1 cellular context compared by ENCODE assay signal in the genomic region with DNA sequence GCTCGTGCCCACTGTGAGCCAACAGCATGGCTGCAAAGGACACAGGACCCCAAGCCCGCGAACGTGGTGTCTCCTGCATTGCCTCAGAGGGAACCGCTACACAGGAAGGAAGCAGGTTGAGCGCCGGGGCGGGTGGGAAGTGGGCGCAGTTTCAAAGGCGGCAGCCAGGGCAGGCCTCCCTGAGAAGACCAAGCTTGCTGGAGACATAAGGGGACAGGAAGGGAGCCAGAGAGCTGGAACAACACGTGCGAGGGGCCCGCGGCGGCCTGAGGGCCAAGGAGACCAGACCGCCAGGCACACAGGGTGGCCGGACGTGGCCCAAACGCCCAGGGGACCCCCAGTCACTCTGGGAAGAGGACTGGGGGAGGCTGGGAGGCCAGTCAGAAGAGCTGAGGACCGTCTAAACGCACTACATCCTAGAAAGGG.
TF ChIP-seq lines count a peak whose summit lies in the region.

No MANE protein-coding gene starts in this region.

TF ChIP-seq in WTC11, 78 proteins besides CTCF, POLR2A, EP300 and RAD21 (continued from another document):
- TF ChIP-seq, protein P1, sequence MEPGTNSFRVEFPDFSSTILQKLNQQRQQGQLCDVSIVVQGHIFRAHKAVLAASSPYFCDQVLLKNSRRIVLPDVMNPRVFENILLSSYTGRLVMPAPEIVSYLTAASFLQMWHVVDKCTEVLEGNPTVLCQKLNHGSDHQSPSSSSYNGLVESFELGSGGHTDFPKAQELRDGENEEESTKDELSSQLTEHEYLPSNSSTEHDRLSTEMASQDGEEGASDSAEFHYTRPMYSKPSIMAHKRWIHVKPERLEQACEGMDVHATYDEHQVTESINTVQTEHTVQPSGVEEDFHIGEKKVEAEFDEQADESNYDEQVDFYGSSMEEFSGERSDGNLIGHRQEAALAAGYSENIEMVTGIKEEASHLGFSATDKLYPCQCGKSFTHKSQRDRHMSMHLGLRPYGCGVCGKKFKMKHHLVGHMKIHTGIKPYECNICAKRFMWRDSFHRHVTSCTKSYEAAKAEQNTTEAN (CRISPR knock-in tag; IDR thresholded peaks at IDR 0.05): no peak
- TF ChIP-seq, protein P2, sequence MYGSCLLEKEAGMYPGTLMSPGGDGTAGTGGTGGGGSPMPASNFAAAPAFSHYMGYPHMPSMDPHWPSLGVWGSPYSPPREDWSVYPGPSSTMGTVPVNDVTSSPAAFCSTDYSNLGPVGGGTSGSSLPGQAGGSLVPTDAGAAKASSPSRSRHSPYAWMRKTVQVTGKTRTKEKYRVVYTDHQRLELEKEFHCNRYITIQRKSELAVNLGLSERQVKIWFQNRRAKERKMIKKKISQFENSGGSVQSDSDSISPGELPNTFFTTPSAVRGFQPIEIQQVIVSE (CRISPR knock-in tag; IDR thresholded peaks at IDR 0.05; ENCODE audit: borderline replicate concordance): no peak
- TF ChIP-seq FOXK1 (CRISPR knock-in tag; IDR thresholded peaks at IDR 0.05) (no peak), RORB (CRISPR knock-in tag; IDR thresholded peaks at IDR 0.05) (no peak), OVOL2 (CRISPR knock-in tag; IDR thresholded peaks at IDR 0.05; ENCODE audit: borderline replicate concordance) (no peak), ZNF396 (CRISPR knock-in tag; IDR thresholded peaks at IDR 0.05; ENCODE audit: borderline replicate concordance) (no peak), PRRX2 (CRISPR knock-in tag; IDR thresholded peaks at IDR 0.05) (no peak), ETV6 (CRISPR knock-in tag; IDR thresholded peaks at IDR 0.05) (no peak), RELA (CRISPR knock-in tag; IDR thresholded peaks at IDR 0.05; ENCODE audit: borderline replicate concordance) (no peak), HMGA2 (CRISPR knock-in tag; IDR thresholded peaks at IDR 0.05) (no peak)
- TF ChIP-seq, protein P3, sequence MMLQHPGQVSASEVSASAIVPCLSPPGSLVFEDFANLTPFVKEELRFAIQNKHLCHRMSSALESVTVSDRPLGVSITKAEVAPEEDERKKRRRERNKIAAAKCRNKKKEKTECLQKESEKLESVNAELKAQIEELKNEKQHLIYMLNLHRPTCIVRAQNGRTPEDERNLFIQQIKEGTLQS (CRISPR knock-in tag; conservative IDR thresholded peaks at IDR 0.05): no peak
- TF ChIP-seq, protein P4, sequence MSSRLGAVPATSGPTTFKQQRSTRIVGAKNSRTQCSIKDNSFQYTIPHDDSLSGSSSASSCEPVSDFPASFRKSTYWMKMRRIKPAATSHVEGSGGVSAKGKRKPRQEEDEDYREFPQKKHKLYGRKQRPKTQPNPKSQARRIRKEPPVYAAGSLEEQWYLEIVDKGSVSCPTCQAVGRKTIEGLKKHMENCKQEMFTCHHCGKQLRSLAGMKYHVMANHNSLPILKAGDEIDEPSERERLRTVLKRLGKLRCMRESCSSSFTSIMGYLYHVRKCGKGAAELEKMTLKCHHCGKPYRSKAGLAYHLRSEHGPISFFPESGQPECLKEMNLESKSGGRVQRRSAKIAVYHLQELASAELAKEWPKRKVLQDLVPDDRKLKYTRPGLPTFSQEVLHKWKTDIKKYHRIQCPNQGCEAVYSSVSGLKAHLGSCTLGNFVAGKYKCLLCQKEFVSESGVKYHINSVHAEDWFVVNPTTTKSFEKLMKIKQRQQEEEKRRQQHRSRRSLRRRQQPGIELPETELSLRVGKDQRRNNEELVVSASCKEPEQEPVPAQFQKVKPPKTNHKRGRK (CRISPR knock-in tag; IDR thresholded peaks at IDR 0.05; ENCODE audit: borderline replicate concordance): no peak
